ENCODE assay signal across 10 cellular contexts in the genomic region with DNA sequence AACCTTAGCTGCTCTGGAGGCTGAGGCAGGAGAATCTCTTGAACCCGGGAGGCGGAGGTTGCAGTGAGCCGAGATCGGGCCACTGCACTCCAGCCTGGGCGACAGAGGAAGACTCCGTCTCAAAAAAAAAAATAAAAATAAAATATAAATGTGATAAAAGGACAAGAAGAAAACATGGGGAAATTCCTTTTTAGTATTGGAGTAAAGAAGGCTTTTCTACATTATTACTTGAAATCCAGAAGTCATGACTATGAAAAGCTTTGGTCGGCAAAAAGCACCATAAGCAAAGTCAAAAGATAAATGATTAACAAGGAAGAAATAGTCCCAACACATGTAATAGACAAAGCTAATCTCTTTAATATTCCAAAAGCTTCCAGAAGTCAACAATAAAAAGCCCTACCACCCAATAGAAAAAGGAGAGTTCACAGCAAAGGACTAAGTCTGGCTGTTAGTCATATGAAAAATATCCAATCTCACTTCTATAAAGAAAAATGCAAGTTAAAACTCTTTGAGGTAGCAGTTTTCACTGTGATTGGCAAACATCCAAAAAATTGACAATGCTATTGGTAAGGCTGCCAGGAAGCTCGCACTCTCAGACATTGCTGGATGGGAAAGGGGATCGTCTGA.
A peak's percentile ranks its signal among the peaks of the same experiment; 100 is the strongest.
DNase-seq lines count a peak whose midpoint lies in the region; ATAC-seq, FAIRE-seq and TF ChIP-seq lines count a peak whose summit lies in the region.
"Had no signal": no experiment of that assay in that cellular context is flagged by ENCODE, and none has a peak within 500 bp of the region (broad histone marks: within the 10 kb centered on the region; RNA-seq: fewer than 3 reads in every experiment).

No MANE protein-coding gene starts in this region.

- H3K4me3 Mint-ChIP-seq in nephron: peak overlapping the region; percentile 88 to 99 (median 93)

- H3K27me3 Mint-ChIP-seq in nephron (ENCODE audit: low read depth): no peaks in the 10 kb centered on the region

- peaks cover 18% of the 10 kb centered on the region for H3K4me1 Mint-ChIP-seq in nephron

- H3K9me3 Mint-ChIP-seq in nephron: no peaks in the 10 kb centered on the region

- peaks cover 7% of the 10 kb centered on the region for H3K36me3 Mint-ChIP-seq in nephron (ENCODE audit: low read depth)

- ATAC-seq in HG03469 (IDR thresholded peaks at IDR 0.05; ENCODE audit: unreplicated experiment): no peak
- ATAC-seq: left ventricle myocardium superior had no signal

- peak overlapping the region; percentile 68 to 98 (median 97) for H3K27ac Mint-ChIP-seq in nephron

- DNase-seq in NCI-H2196 (lab: John Stamatoyannopoulos, UW; ENCODE audit: unreplicated experiment) (peak; percentile 32), NCI-H2196 treated with DMSO at 0.1 percent for 48 hours (lab: John Stamatoyannopoulos, UW; ENCODE audit: unreplicated experiment) (no peak), HTR-8/SVneo (ENCODE audit: insufficient read length, low spot score) (no peak), astrocyte of the hippocampus (ENCODE audit: low read depth, low spot score) (peak; percentile 15), hypothalamus (lab: John Stamatoyannopoulos, UW) (no peak), NCI-H2107 (lab: John Stamatoyannopoulos, UW) (no peak)
- DNase-seq: SIG-M5 had no signal

- FAIRE-seq in HTR-8/SVneo (lab: Jason Lieb, UNC): peak; percentile 16

- TF ChIP-seq CTCF in nephron (IDR thresholded peaks at IDR 0.05; ENCODE audit: unreplicated experiment in 3 of 3): no peak

Comparison
In these comparisons a context has a peak if more than half of its experiments do, and no peak if none do; other contexts are left out.
1. DNase-seq: peak in NCI-H2196 (single experiment) and astrocyte of the hippocampus (single experiment); none in NCI-H2196 treated with DMSO at 0.1 percent for 48 hours (single experiment), HTR-8/SVneo (single experiment), hypothalamus (0 of 51) and NCI-H2107 (single experiment).